ENCODE assay signal across 16 cellular contexts in the genomic region with DNA sequence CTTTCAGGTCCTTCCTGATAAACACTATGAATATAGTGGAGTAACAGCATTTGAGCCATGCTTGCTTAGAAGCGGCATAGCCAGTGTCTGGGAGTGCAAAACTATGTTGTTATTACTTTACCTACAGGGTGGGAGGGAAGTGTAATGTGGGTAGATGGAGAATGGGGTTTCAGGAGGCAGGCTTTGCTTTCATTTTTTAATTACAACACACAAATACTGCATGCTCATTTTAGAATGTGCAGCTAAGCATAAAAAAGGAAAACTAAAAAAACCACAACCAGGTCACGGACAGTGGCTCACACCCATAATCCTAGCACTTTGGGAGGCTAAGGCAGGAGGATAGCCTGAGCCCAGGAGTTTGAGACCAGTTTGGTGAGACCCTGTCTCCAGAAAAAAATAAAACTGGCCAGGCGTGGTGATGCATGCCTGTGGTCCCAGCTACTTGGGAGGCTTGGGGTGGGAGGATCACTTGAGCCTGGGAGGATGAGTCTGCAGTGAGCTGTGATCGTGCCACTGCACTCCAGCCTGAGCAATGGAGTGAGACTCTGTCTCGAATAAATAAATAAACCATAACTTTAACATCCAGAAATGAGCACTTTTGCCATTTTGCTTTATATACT. TPM values are rescaled to one million over a fixed set of nuclear protein-coding genes. Genes with fewer than 3 reads are reported as not detected.
DNase-seq lines count a peak whose midpoint lies in the region; ATAC-seq and TF ChIP-seq lines count a peak whose summit lies in the region.
"Had no signal": no experiment of that assay in that cellular context is flagged by ENCODE, and none has a peak within 500 bp of the region (broad histone marks: within the 10 kb centered on the region; RNA-seq: fewer than 3 reads in every experiment).

No MANE protein-coding gene starts in this region.

- no peaks in the 10 kb centered on the region for H3K79me2 ChIP-seq in neural progenitor cell (ENCODE audit: low read depth)
- no peaks in the 10 kb centered on the region for H3K79me2 ChIP-seq in smooth muscle cell (ENCODE audit: low read depth)

- no peaks in the 10 kb centered on the region for H3K27me3 Mint-ChIP-seq in activated CD8-positive, alpha-beta memory T cell treated with anti-CD3 and anti-CD28 coated beads, Interleukin-2, amount 10 ng/mL, durations not matched to agents 7 days and 5 days
- H3K27me3 Mint-ChIP-seq in T-helper 17 cell: no peaks in the 10 kb centered on the region
- no peaks in the 10 kb centered on the region for H3K27me3 Mint-ChIP-seq in natural killer cell treated with Interleukin-12 subunit alpha and Interleukin-12 subunit beta and Interleukin-15 and Interleukin-18, amount 100 ng/mL, for 72 hours
- no peaks in the 10 kb centered on the region for H3K27me3 Mint-ChIP-seq in neural progenitor cell (ENCODE audit: insufficient read depth, low read depth)
- H3K27me3 Mint-ChIP-seq: activated naive CD8-positive, alpha-beta T cell; naive thymus-derived CD4-positive, alpha-beta T cell had no signal

- H3K9me3 Mint-ChIP-seq in activated CD8-positive, alpha-beta memory T cell treated with anti-CD3 and anti-CD28 coated beads, Interleukin-2, amount 10 ng/mL, durations not matched to agents 7 days and 5 days (ENCODE audit: low read depth): no peaks in the 10 kb centered on the region
- H3K9me3 Mint-ChIP-seq in natural killer cell treated with Interleukin-12 subunit alpha and Interleukin-12 subunit beta and Interleukin-15 and Interleukin-18, amount 100 ng/mL, for 72 hours: no peaks in the 10 kb centered on the region
- no peaks in the 10 kb centered on the region for H3K9me3 Mint-ChIP-seq in neural progenitor cell

- H3K36me3 Mint-ChIP-seq in activated CD8-positive, alpha-beta memory T cell treated with anti-CD3 and anti-CD28 coated beads, Interleukin-2, amount 10 ng/mL, durations not matched to agents 7 days and 5 days: no peaks in the 10 kb centered on the region
- H3K36me3 Mint-ChIP-seq in T-helper 17 cell (ENCODE audit: low read depth): no peaks in the 10 kb centered on the region
- peaks cover 4% of the 10 kb centered on the region for H3K36me3 Mint-ChIP-seq in natural killer cell treated with Interleukin-12 subunit alpha and Interleukin-12 subunit beta and Interleukin-15 and Interleukin-18, amount 100 ng/mL, for 72 hours
- H3K36me3 Mint-ChIP-seq in neural progenitor cell: no peaks in the 10 kb centered on the region

- H3F3A ChIP-seq in neural progenitor cell (ENCODE audit: low read depth) (no peaks in the 10 kb centered on the region), smooth muscle cell (ENCODE audit: low read depth) (no peaks in the 10 kb centered on the region)

- no peak overlapping the region for H2AFZ ChIP-seq in neural progenitor cell (replicated peaks)
- H2AFZ ChIP-seq in smooth muscle cell (ENCODE audit: low read depth): no peak overlapping the region

- H3K9ac ChIP-seq in neural progenitor cell: no peak overlapping the region
- no peak overlapping the region for H3K9ac ChIP-seq in smooth muscle cell (ENCODE audit: low read depth)

- DNase-seq in activated CD8-positive, alpha-beta memory T cell treated with anti-CD3 and anti-CD28 coated beads, Interleukin-2, amount 10 ng/mL, durations not matched to agents 7 days and 5 days: no peak
- no peak for DNase-seq in activated CD8-positive, alpha-beta memory T cell treated with anti-CD3 and anti-CD28 coated beads, Interleukin-2, amount 50 U/mL, for 4 hours
- DNase-seq in T-helper 17 cell (no peak), neural progenitor cell (ENCODE audit: low spot score) (no peak), transverse colon (no peak), smooth muscle cell (lab: John Stamatoyannopoulos, UW; ENCODE audit: unreplicated experiment) (no peak)
- no peak for DNase-seq in natural killer cell treated with Interleukin-12 subunit alpha and Interleukin-12 subunit beta and Interleukin-15 and Interleukin-18, amount 100 ng/mL, for 72 hours (ENCODE audit: low spot score)
- DNase-seq: COR-L47; Kasumi-1; lower lobe of right lung; naive thymus-derived CD4-positive, alpha-beta T cell; NCI-H1694 had no signal

- peaks cover 17% of the 10 kb centered on the region for H3K4me1 Mint-ChIP-seq in activated CD8-positive, alpha-beta memory T cell treated with anti-CD3 and anti-CD28 coated beads, Interleukin-2, amount 10 ng/mL, durations not matched to agents 7 days and 5 days
- H3K4me1 Mint-ChIP-seq in T-helper 17 cell: peaks cover 3% of the 10 kb centered on the region
- peaks cover 23 to 30% of the 10 kb centered on the region in 2 donors for H3K4me1 Mint-ChIP-seq in natural killer cell treated with Interleukin-12 subunit alpha and Interleukin-12 subunit beta and Interleukin-15 and Interleukin-18, amount 100 ng/mL, for 72 hours (ENCODE audit: low read depth in 2 of 2)
- peaks cover 22% of the 10 kb centered on the region for H3K4me1 Mint-ChIP-seq in neural progenitor cell

- TF ChIP-seq CTCF in neural progenitor cell (IDR thresholded peaks at IDR 0.05): no peak
- no peak for TF ChIP-seq CTCF in transverse colon (IDR thresholded peaks at IDR 0.05)
- no peak for TF ChIP-seq CTCF in smooth muscle cell (IDR thresholded peaks at IDR 0.05; ENCODE audit: borderline replicate concordance, insufficient read depth, poor library complexity, severe bottlenecking)

- WGBS in transverse colon (ENCODE audit: low coverage in 1 of 2), 2 donors: 77 to 81% methylated on average over 4 to 5 of the region's 5 CpGs
- WGBS in smooth muscle cell (ENCODE audit: low lambda C conversion rate): 39% methylated on average over 5 of the region's 5 CpGs

- peak overlapping the region; percentile 67 for H3K27ac Mint-ChIP-seq in activated CD8-positive, alpha-beta memory T cell treated with anti-CD3 and anti-CD28 coated beads, Interleukin-2, amount 10 ng/mL, durations not matched to agents 7 days and 5 days
- H3K27ac Mint-ChIP-seq in T-helper 17 cell (no peak overlapping the region), neural progenitor cell (no peak overlapping the region)
- peak overlapping the region; percentile 65 to 91 for H3K27ac Mint-ChIP-seq in natural killer cell treated with Interleukin-12 subunit alpha and Interleukin-12 subunit beta and Interleukin-15 and Interleukin-18, amount 100 ng/mL, for 72 hours

- H3K4me2 ChIP-seq in neural progenitor cell (no peak overlapping the region), smooth muscle cell (no peak overlapping the region)

- peak overlapping the region; percentile 12 for H3K4me3 Mint-ChIP-seq in activated CD8-positive, alpha-beta memory T cell treated with anti-CD3 and anti-CD28 coated beads, Interleukin-2, amount 10 ng/mL, durations not matched to agents 7 days and 5 days
- H3K4me3 Mint-ChIP-seq in T-helper 17 cell (peak overlapping the region; percentile 42), neural progenitor cell (no peak overlapping the region)
- H3K4me3 Mint-ChIP-seq in natural killer cell treated with Interleukin-12 subunit alpha and Interleukin-12 subunit beta and Interleukin-15 and Interleukin-18, amount 100 ng/mL, for 72 hours: peak overlapping the region; percentile 43
- H3K4me3 Mint-ChIP-seq: activated naive CD8-positive, alpha-beta T cell had no signal

- peaks cover 18% of the 10 kb centered on the region for H3K4me1 ChIP-seq in neural progenitor cell
- H3K4me1 ChIP-seq in transverse colon: peaks cover 0 to 23% (median 11%) of the 10 kb centered on the region in 4 donors
- peaks cover 15% of the 10 kb centered on the region for H3K4me1 ChIP-seq in smooth muscle cell (ENCODE audit: low read depth)
- H3K4me1 ChIP-seq: lower lobe of right lung had no signal

- no peak overlapping the region for H3K4me3 ChIP-seq in neural progenitor cell
- H3K4me3 ChIP-seq in transverse colon: no peak overlapping the region
- H3K4me3 ChIP-seq in smooth muscle cell: no peak overlapping the region
- H3K4me3 ChIP-seq: lower lobe of right lung, thoracic aorta had no signal

- intact Hi-C loops in transverse colon (cut with DNase I; ENCODE audit: low total_unique reads): no loop called here

- H3K36me3 ChIP-seq in neural progenitor cell: no peaks in the 10 kb centered on the region
- H3K36me3 ChIP-seq in transverse colon: no peaks in the 10 kb centered on the region
- H3K36me3 ChIP-seq in smooth muscle cell (ENCODE audit: low read depth): no peaks in the 10 kb centered on the region
- H3K36me3 ChIP-seq: lower lobe of right lung, thoracic aorta had no signal

- TF ChIP-seq POLR2A in transverse colon (IDR thresholded peaks at IDR 0.05): no peak

- in situ Hi-C loops in transverse colon (cut with MboI; ENCODE audit: low pct_ligation_motif_present in 1 of 4, low pct_unique_long_range_greater_than_20kb in 1 of 4, low sequenced_read_pairs in 3 of 4): no loop called here

- TF ChIP-seq EP300 in transverse colon (IDR thresholded peaks at IDR 0.05; ENCODE audit: low read depth): no peak

- CTCF ChIA-PET in activated CD8-positive, alpha-beta memory T cell treated with anti-CD3 and anti-CD28 coated beads, Interleukin-2, amount 10 ng/mL, durations not matched to agents 7 days and 5 days (lab: Charles Lee): interaction anchor here (1.1 to 1.3 kb wide), 2 partner anchors 11 to 13 kb away, joined by 3 to 5 read pairs; no protein-coding TSS in a partner anchor

- ATAC-seq in activated CD8-positive, alpha-beta memory T cell treated with anti-CD3 and anti-CD28 coated beads, Interleukin-2, amount 10 ng/mL, durations not matched to agents 7 days and 5 days: peak; percentile 42
- ATAC-seq in GM21447 (IDR thresholded peaks at IDR 0.05; ENCODE audit: unreplicated experiment): peak; percentile 58
- no peak for ATAC-seq in T-helper 17 cell
- peak; percentile 71 to 72 for ATAC-seq in natural killer cell treated with Interleukin-12 subunit alpha and Interleukin-12 subunit beta and Interleukin-15 and Interleukin-18, amount 100 ng/mL, for 72 hours
- ATAC-seq: lower lobe of right lung; naive thymus-derived CD4-positive, alpha-beta T cell had no signal

- H3K9me3 ChIP-seq in T-helper 17 cell (ENCODE audit: control insufficient read depth, low read length, poor library complexity, severe bottlenecking): no peaks in the 10 kb centered on the region
- no peaks in the 10 kb centered on the region for H3K9me3 ChIP-seq in neural progenitor cell (ENCODE audit: low read depth)
- H3K9me3 ChIP-seq in transverse colon: no peaks in the 10 kb centered on the region
- H3K9me3 ChIP-seq in smooth muscle cell (replicated peaks; ENCODE audit: low read depth): no peaks in the 10 kb centered on the region
- H3K9me3 ChIP-seq: lower lobe of right lung, thoracic aorta had no signal

- H4K20me1 ChIP-seq in neural progenitor cell (ENCODE audit: low read depth) (no peaks in the 10 kb centered on the region), smooth muscle cell (ENCODE audit: low read depth) (no peaks in the 10 kb centered on the region)

- no peak overlapping the region for H3K27ac ChIP-seq in neural progenitor cell
- no peak overlapping the region for H3K27ac ChIP-seq in transverse colon
- H3K27ac ChIP-seq in smooth muscle cell (ENCODE audit: low read depth): no peak overlapping the region
- H3K27ac ChIP-seq: lower lobe of right lung, thoracic aorta had no signal

- no peaks in the 10 kb centered on the region for H3K27me3 ChIP-seq in neural progenitor cell
- no peaks in the 10 kb centered on the region for H3K27me3 ChIP-seq in transverse colon
- H3K27me3 ChIP-seq in smooth muscle cell (ENCODE audit: low read depth): no peaks in the 10 kb centered on the region

RNA-seq across cellular contexts. Expression of a gene that starts 20.2 kb away (rescaled TPM):
- 1 to 10 TPM; 2.2 to 2.7 TPM for total RNA-seq in activated CD8-positive, alpha-beta memory T cell treated with anti-CD3 and anti-CD28 coated beads, Interleukin-2, amount 10 ng/mL, durations not matched to agents 7 days and 5 days
- total RNA-seq in T-helper 17 cell (1 to 10 TPM; 1.1 to 1.4 TPM), neural progenitor cell (ENCODE audit: low replicate concordance) (not detected in 2 replicates), transverse colon (1 to 10 TPM in 2 of 4 donors, under 1 TPM in 1, not detected in 1; 0.60 to 3.7 (median 2.9) TPM), smooth muscle cell (0.72 TPM in 1 of 2 replicates, not detected in the other)
- total RNA-seq in natural killer cell treated with Interleukin-12 subunit alpha and Interleukin-12 subunit beta and Interleukin-15 and Interleukin-18, amount 100 ng/mL, for 72 hours: 10 to 100 TPM; 23.9 to 26.5 TPM
- not detected in 2 replicates for polyA plus RNA-seq in smooth muscle cell
- total RNA-seq: lower lobe of right lung, SK-MEL-5 had no signal

Comparison
In these comparisons a context has a peak if more than half of its experiments do, and no peak if none do; other contexts are left out.
1. H3K27ac Mint-ChIP-seq: peak in activated CD8-positive, alpha-beta memory T cell treated with anti-CD3 and anti-CD28 coated beads, Interleukin-2, amount 10 ng/mL, durations not matched to agents 7 days and 5 days (single experiment) and natural killer cell treated with Interleukin-12 subunit alpha and Interleukin-12 subunit beta and Interleukin-15 and Interleukin-18, amount 100 ng/mL, for 72 hours (2 of 2); none in T-helper 17 cell (single experiment) and neural progenitor cell (single experiment).
2. RNA of a gene that starts 20.2 kb away (total RNA-seq): 23.9 to 26.5 TPM in natural killer cell treated with Interleukin-12 subunit alpha and Interleukin-12 subunit beta and Interleukin-15 and Interleukin-18, amount 100 ng/mL, for 72 hours; 0.60 to 3.7 TPM in transverse colon, 2.2 to 2.7 TPM in activated CD8-positive, alpha-beta memory T cell treated with anti-CD3 and anti-CD28 coated beads, Interleukin-2, amount 10 ng/mL, durations not matched to agents 7 days and 5 days, 1.1 to 1.4 TPM in T-helper 17 cell, not detected in neural progenitor cell and 0.72 TPM in smooth muscle cell; every median in the first group is over 4 times any median in the second.